In the genomic region with DNA sequence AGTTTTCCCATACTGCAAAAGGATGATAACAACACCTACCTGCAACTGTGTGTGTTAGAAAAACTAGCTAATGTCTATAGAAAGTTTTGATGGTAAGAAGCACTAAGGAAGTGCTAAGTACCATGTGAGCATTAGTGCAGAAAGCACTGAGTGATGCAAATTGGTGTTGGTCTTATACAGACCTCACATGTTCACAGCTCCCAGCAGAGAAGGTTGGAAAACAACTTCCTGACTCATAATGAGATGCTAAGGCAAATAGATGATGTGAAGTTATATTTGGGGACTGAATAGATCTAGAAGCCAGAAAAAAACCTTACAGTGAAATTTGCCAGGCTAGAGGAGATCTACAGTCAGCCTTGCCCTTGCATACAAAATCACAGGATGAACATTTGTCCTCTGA, we compare ENCODE assay signal across 14 cellular contexts.
DNase-seq lines count a peak whose midpoint lies in the region; ATAC-seq and TF ChIP-seq lines count a peak whose summit lies in the region.
"Had no signal": no experiment of that assay in that cellular context is flagged by ENCODE, and none has a peak within 500 bp of the region (broad histone marks: within the 10 kb centered on the region; RNA-seq: fewer than 3 reads in every experiment).

No MANE protein-coding gene starts in this region.

- intact Hi-C loops in dorsolateral prefrontal cortex (cut with DNase I) (no loop called here), esophagus squamous epithelium (cut with DNase I) (no loop called here)

- H3K79me2 ChIP-seq in neural progenitor cell (ENCODE audit: low read depth), result no peaks in the 10 kb centered on the region

- H3K4me1 ChIP-seq in neural progenitor cell (no peaks in the 10 kb centered on the region), esophagus squamous epithelium (no peaks in the 10 kb centered on the region), gastroesophageal sphincter (no peaks in the 10 kb centered on the region)

- peak overlapping the region; percentile 76 for H3K27ac Mint-ChIP-seq in neural progenitor cell
- H3K27ac Mint-ChIP-seq: CD14-positive monocyte; CD4-positive, alpha-beta memory T cell; H9 had no signal

- no peaks in the 10 kb centered on the region for H3K27me3 ChIP-seq in dorsolateral prefrontal cortex
- H3K27me3 ChIP-seq in neural progenitor cell, result no peaks in the 10 kb centered on the region
- H3K27me3 ChIP-seq in esophagus squamous epithelium, result no peaks in the 10 kb centered on the region
- H3K27me3 ChIP-seq in gastroesophageal sphincter, result no peaks in the 10 kb centered on the region

- no peaks in the 10 kb centered on the region for H3F3A ChIP-seq in neural progenitor cell (ENCODE audit: low read depth)

- no peak overlapping the region for H3K9ac ChIP-seq in neural progenitor cell

- DNase-seq in Jurkat, Clone E6-1 (ENCODE audit: low read depth, low spot score), result peak; percentile 1
- DNase-seq in dorsolateral prefrontal cortex (no peak), neural progenitor cell (ENCODE audit: low spot score) (no peak), esophagus squamous epithelium (lab: John Stamatoyannopoulos, UW) (no peak)
- DNase-seq in activated CD4-positive, alpha-beta T cell treated with anti-CD3 and anti-CD28 coated beads, Interleukin-2, amount 50 U/mL, for 1 hour, result no peak
- DNase-seq: ACHN; CD4-positive, alpha-beta memory T cell; DMS79 treated with DMSO at 0.1 percent for 48 hours; H9; IMR-90 had no signal

- H3K9me3 ChIP-seq in neural progenitor cell (ENCODE audit: low read depth) (no peaks in the 10 kb centered on the region), esophagus squamous epithelium (no peaks in the 10 kb centered on the region), gastroesophageal sphincter (no peaks in the 10 kb centered on the region)

- no peak overlapping the region for H3K4me3 ChIP-seq in Jurkat, Clone E6-1 (ENCODE audit: low read length)
- no peak overlapping the region for H3K4me3 ChIP-seq in dorsolateral prefrontal cortex
- no peak overlapping the region for H3K4me3 ChIP-seq in neural progenitor cell
- H3K4me3 ChIP-seq in esophagus squamous epithelium, result no peak overlapping the region
- no peak overlapping the region for H3K4me3 ChIP-seq in gastroesophageal sphincter
- H3K4me3 ChIP-seq: GM12878 had no signal

- H3K27me3 Mint-ChIP-seq in neural progenitor cell (ENCODE audit: insufficient read depth, low read depth), result no peaks in the 10 kb centered on the region
- H3K27me3 Mint-ChIP-seq: CD4-positive, alpha-beta memory T cell had no signal

- no peak for TF ChIP-seq EP300 in gastroesophageal sphincter (IDR thresholded peaks at IDR 0.05)

- no peaks in the 10 kb centered on the region for H4K20me1 ChIP-seq in neural progenitor cell (ENCODE audit: low read depth)

- TF ChIP-seq CTCF in dorsolateral prefrontal cortex (IDR thresholded peaks at IDR 0.05 in 54 of 56, conservative IDR thresholded peaks at IDR 0.05 in 2 of 56; ENCODE audit: low read depth in 1 of 56, partially characterized antibody in 56 of 56) (no peak), neural progenitor cell (IDR thresholded peaks at IDR 0.05) (no peak), esophagus squamous epithelium (IDR thresholded peaks at IDR 0.05) (no peak), gastroesophageal sphincter (IDR thresholded peaks at IDR 0.05) (no peak)

- peaks cover 10% of the 10 kb centered on the region for H3K4me1 Mint-ChIP-seq in neural progenitor cell
- H3K4me1 Mint-ChIP-seq: CD14-positive monocyte; CD4-positive, alpha-beta memory T cell; H9 had no signal

- TF ChIP-seq POLR2A in esophagus squamous epithelium (IDR thresholded peaks at IDR 0.05) (no peak), gastroesophageal sphincter (IDR thresholded peaks at IDR 0.05) (no peak)

- no peak overlapping the region for H3K4me2 ChIP-seq in neural progenitor cell

- H2AFZ ChIP-seq in neural progenitor cell (replicated peaks), result no peak overlapping the region

- H3K27ac ChIP-seq in dorsolateral prefrontal cortex, result peak overlapping the region in 30 of 59 donors; percentile 12 to 73 (median 42)
- no peak overlapping the region for H3K27ac ChIP-seq in neural progenitor cell
- no peak overlapping the region for H3K27ac ChIP-seq in esophagus squamous epithelium
- H3K27ac ChIP-seq in gastroesophageal sphincter, result no peak overlapping the region

- H3K36me3 ChIP-seq in neural progenitor cell (no peaks in the 10 kb centered on the region), esophagus squamous epithelium (no peaks in the 10 kb centered on the region), gastroesophageal sphincter (no peaks in the 10 kb centered on the region)

- H3K9me3 Mint-ChIP-seq in neural progenitor cell, result no peaks in the 10 kb centered on the region
- H3K9me3 Mint-ChIP-seq: H9 had no signal

- ATAC-seq in gastroesophageal sphincter (no peak), GM18873 (IDR thresholded peaks at IDR 0.05; ENCODE audit: low FRiP score, unreplicated experiment) (no peak)
- ATAC-seq: GM12878 had no signal

- H3K36me3 Mint-ChIP-seq in neural progenitor cell, result peaks cover 2% of the 10 kb centered on the region
- H3K36me3 Mint-ChIP-seq: CD14-positive monocyte; CD4-positive, alpha-beta memory T cell had no signal

- no peak overlapping the region for H3K4me3 Mint-ChIP-seq in neural progenitor cell
- H3K4me3 Mint-ChIP-seq: CD14-positive monocyte; CD4-positive, alpha-beta memory T cell; H9 had no signal

Comparison
In these comparisons a context has a peak if more than half of its experiments do, and no peak if none do; other contexts are left out.
1. H3K27ac ChIP-seq: peak in dorsolateral prefrontal cortex (30 of 59); none in neural progenitor cell (single experiment), esophagus squamous epithelium (0 of 4) and gastroesophageal sphincter (0 of 4).